In genomic region chrX:106932960-106933537, GRCh38 we compare ENCODE assay signal across 14 cellular contexts. TPM values are rescaled to one million over a fixed set of nuclear protein-coding genes. Genes with fewer than 3 reads are reported as not detected.
DNase-seq lines count a peak whose midpoint lies in the region; ATAC-seq lines count a peak whose summit lies in the region.
"Had no signal": no experiment of that assay in that cellular context is flagged by ENCODE, and none has a peak within 500 bp of the region (broad histone marks: within the 10 kb centered on the region; RNA-seq: fewer than 3 reads in every experiment).

No MANE protein-coding gene starts in this region.

- H3K36me3 ChIP-seq in ACC112 (ENCODE audit: insufficient read depth, low read length) = no peaks in the 10 kb centered on the region
- H3K36me3 ChIP-seq in naive thymus-derived CD4-positive, alpha-beta T cell (ENCODE audit: control insufficient read depth in 2 of 3, insufficient read depth in 3 of 3, low read length in 3 of 3) = no peaks in the 10 kb centered on the region
- peaks cover 1% of the 10 kb centered on the region for H3K36me3 ChIP-seq in H7 (replicated peaks; ENCODE audit: control insufficient read depth, insufficient read depth, low read length)
- H3K36me3 ChIP-seq: tibial artery had no signal

- CTCF ChIA-PET in naive thymus-derived CD4-positive, alpha-beta T cell (lab: Charles Lee) = no interaction called here

- H3K27ac ChIP-seq in ACC112 (ENCODE audit: low read depth, low read length) = peak overlapping the region; percentile 77
- no peak overlapping the region for H3K27ac ChIP-seq in naive thymus-derived CD4-positive, alpha-beta T cell (ENCODE audit: low read depth, low read length)
- H3K27ac ChIP-seq: dorsolateral prefrontal cortex, foreskin keratinocyte, tibial artery had no signal

- H3K9me3 Mint-ChIP-seq in naive thymus-derived CD4-positive, alpha-beta T cell = no peaks in the 10 kb centered on the region
- H3K9me3 Mint-ChIP-seq: natural killer cell treated with Interleukin-12 subunit alpha and Interleukin-12 subunit beta and Interleukin-15 and Interleukin-18, amount 100 ng/mL, for 72 hours had no signal

- H3K4me3 ChIP-seq in ACC112 (ENCODE audit: low read depth, low read length) = no peak overlapping the region
- no peak overlapping the region for H3K4me3 ChIP-seq in naive thymus-derived CD4-positive, alpha-beta T cell (ENCODE audit: low read length)
- H3K4me3 ChIP-seq in H7 (ENCODE audit: insufficient read depth, low read depth, low read length) = no peak overlapping the region
- H3K4me3 ChIP-seq: dorsolateral prefrontal cortex, tibial artery had no signal

- no peaks in the 10 kb centered on the region for H3K9me3 ChIP-seq in naive thymus-derived CD4-positive, alpha-beta T cell (ENCODE audit: control insufficient read depth in 2 of 3, low read length in 3 of 3)
- H3K9me3 ChIP-seq: tibial artery had no signal

- no peak overlapping the region for H3K4me3 Mint-ChIP-seq in naive thymus-derived CD4-positive, alpha-beta T cell
- H3K4me3 Mint-ChIP-seq: natural killer cell treated with Interleukin-12 subunit alpha and Interleukin-12 subunit beta and Interleukin-15 and Interleukin-18, amount 100 ng/mL, for 72 hours had no signal

- H3K36me3 Mint-ChIP-seq in naive thymus-derived CD4-positive, alpha-beta T cell = no peaks in the 10 kb centered on the region
- H3K36me3 Mint-ChIP-seq: natural killer cell treated with Interleukin-12 subunit alpha and Interleukin-12 subunit beta and Interleukin-15 and Interleukin-18, amount 100 ng/mL, for 72 hours had no signal

- peaks cover 24% of the 10 kb centered on the region for H3K4me1 ChIP-seq in ACC112 (ENCODE audit: control insufficient read depth, insufficient read depth, low read length, unreplicated experiment)
- peaks cover 0 to 4% of the 10 kb centered on the region in 2 donors for H3K4me1 ChIP-seq in naive thymus-derived CD4-positive, alpha-beta T cell (ENCODE audit: control insufficient read depth in 2 of 2, insufficient read depth in 2 of 2, low read length in 2 of 2)
- H3K4me1 ChIP-seq: foreskin keratinocyte, tibial artery had no signal

- H3K27me3 ChIP-seq in ACC112 (ENCODE audit: insufficient read depth, low read length) = no peaks in the 10 kb centered on the region
- H3K27me3 ChIP-seq in naive thymus-derived CD4-positive, alpha-beta T cell (ENCODE audit: control insufficient read depth in 2 of 2, insufficient read depth in 2 of 2, low read length in 2 of 2) = no peaks in the 10 kb centered on the region
- no peaks in the 10 kb centered on the region; the same call in 1 of the 2 replicates for H3K27me3 ChIP-seq in H7 (ENCODE audit: control insufficient read depth, insufficient read depth, low read length)
- H3K27me3 ChIP-seq: foreskin keratinocyte, tibial artery had no signal

- no peak for ATAC-seq in naive thymus-derived CD4-positive, alpha-beta T cell
- no peak for ATAC-seq in HG02970 (IDR thresholded peaks at IDR 0.05; ENCODE audit: low FRiP score, unreplicated experiment)
- ATAC-seq: foreskin keratinocyte; natural killer cell treated with Interleukin-12 subunit alpha and Interleukin-12 subunit beta and Interleukin-15 and Interleukin-18, amount 100 ng/mL, for 72 hours had no signal

- no peak overlapping the region for H2AFZ ChIP-seq in ACC112 (ENCODE audit: low read length, unreplicated experiment)

- H3K27ac Mint-ChIP-seq in naive thymus-derived CD4-positive, alpha-beta T cell = peak overlapping the region in 5 of 9 donors; percentile 4 to 54 (median 37)
- H3K27ac Mint-ChIP-seq: natural killer cell treated with Interleukin-12 subunit alpha and Interleukin-12 subunit beta and Interleukin-15 and Interleukin-18, amount 100 ng/mL, for 72 hours had no signal

- no peaks in the 10 kb centered on the region for H3K79me2 ChIP-seq in ACC112 (ENCODE audit: control insufficient read depth, insufficient read depth, low read length, unreplicated experiment)

- POLR2A ChIA-PET in naive thymus-derived CD4-positive, alpha-beta T cell (lab: Charles Lee) = no interaction called here

- no peaks in the 10 kb centered on the region for H3K27me3 Mint-ChIP-seq in naive thymus-derived CD4-positive, alpha-beta T cell
- H3K27me3 Mint-ChIP-seq: natural killer cell treated with Interleukin-12 subunit alpha and Interleukin-12 subunit beta and Interleukin-15 and Interleukin-18, amount 100 ng/mL, for 72 hours had no signal

- H3K4me1 Mint-ChIP-seq in naive thymus-derived CD4-positive, alpha-beta T cell = peaks cover 0 to 14% (median 6%) of the 10 kb centered on the region in 7 donors

- intact Hi-C loops in naive thymus-derived CD4-positive, alpha-beta T cell (cut with micrococcal nuclease) = no loop called here

- peak; percentile 17 for DNase-seq in HT-29 (ENCODE audit: low spot score)
- peak; percentile 21 for DNase-seq in fibroblast of peridontal ligament (ENCODE audit: extremely low read depth)
- no peak for DNase-seq in naive thymus-derived CD4-positive, alpha-beta T cell
- no peak for DNase-seq in ureter (ENCODE audit: low spot score)
- no peak for DNase-seq in H7
- no peak for DNase-seq in NOMO-1 (lab: John Stamatoyannopoulos, UW; ENCODE audit: unreplicated experiment in 2 of 2)
- DNase-seq: activated T-cell treated with anti-CD3 and anti-CD28 coated beads for 4 hours, amniotic stem cell, dorsolateral prefrontal cortex, foreskin keratinocyte had no signal

RNA-seq across cellular contexts. Expression of gene CLDN2, which starts 12.8 kb away (rescaled TPM):
- total RNA-seq in HT-29 (2014; rRNA removed; shearing (Covaris generic)) = 55.7 and 55.9 TPM in 2 replicates
- total RNA-seq in naive thymus-derived CD4-positive, alpha-beta T cell = not detected
- polyA plus RNA-seq in naive thymus-derived CD4-positive, alpha-beta T cell = not detected
- not detected for total RNA-seq in ureter
- not detected in 2 replicates for total RNA-seq in H7 (2014; rRNA removed; shearing (Covaris generic))
- total RNA-seq: foreskin keratinocyte; natural killer cell treated with Interleukin-12 subunit alpha and Interleukin-12 subunit beta and Interleukin-15 and Interleukin-18, amount 100 ng/mL, for 72 hours had no signal
- polyA plus RNA-seq: foreskin keratinocyte had no signal

RNA-seq across cellular contexts. Expression of gene RIPPLY1, which starts 29.9 kb away (rescaled TPM):
- total RNA-seq in HT-29 (2014; rRNA removed; shearing (Covaris generic)) = 0.28 TPM in 1 of 2 replicates, not detected in the other
- not detected for total RNA-seq in naive thymus-derived CD4-positive, alpha-beta T cell
- under 1 TPM in 1 of 2 donors, not detected in 1; 0.53 TPM for polyA plus RNA-seq in naive thymus-derived CD4-positive, alpha-beta T cell
- not detected for total RNA-seq in ureter
- total RNA-seq in H7 (2014; rRNA removed; shearing (Covaris generic)) = 0.24 TPM in 1 of 2 replicates, not detected in the other
- total RNA-seq: foreskin keratinocyte; natural killer cell treated with Interleukin-12 subunit alpha and Interleukin-12 subunit beta and Interleukin-15 and Interleukin-18, amount 100 ng/mL, for 72 hours had no signal
- polyA plus RNA-seq: foreskin keratinocyte had no signal

Comparison
In these comparisons a context has a peak if more than half of its experiments do, and no peak if none do; other contexts are left out.
1. DNase-seq: peak in HT-29 (single experiment) and fibroblast of peridontal ligament (single experiment); none in naive thymus-derived CD4-positive, alpha-beta T cell (0 of 9), ureter (single experiment), H7 (single experiment) and NOMO-1 (0 of 2).
2. RNA of gene CLDN2, which starts 12.8 kb away (total RNA-seq): 55.7 to 55.9 TPM in HT-29; not detected in naive thymus-derived CD4-positive, alpha-beta T cell, not detected in ureter (single experiment) and not detected in H7; every median in the first group is over 10 times any median in the second.